ENCODE assay signal across 1 cellular context in genomic region chr5:95130951-95131350, GRCh38.
TF ChIP-seq lines count a peak whose summit lies in the region.

No MANE protein-coding gene starts in this region.

TF ChIP-seq in SK-N-SH treated with all-trans-retinoic acid at 6 μM for 48 hours, 23 proteins besides CTCF, POLR2A, EP300 and RAD21 (continued from another document):
- no peak for TF ChIP-seq CSRNP3 (CRISPR knock-in tag; IDR thresholded peaks at IDR 0.05)
- TF ChIP-seq RARB (CRISPR knock-in tag; IDR thresholded peaks at IDR 0.05): no peak
- TF ChIP-seq CSDC2 (CRISPR knock-in tag; IDR thresholded peaks at IDR 0.05): no peak
- no peak for TF ChIP-seq TSHZ2 (CRISPR knock-in tag; IDR thresholded peaks at IDR 0.05)
- TF ChIP-seq ZNF8 (CRISPR knock-in tag; IDR thresholded peaks at IDR 0.05): no peak
- no peak for TF ChIP-seq ARNTL (CRISPR knock-in tag; IDR thresholded peaks at IDR 0.05; ENCODE audit: borderline replicate concordance, low read depth)
- TF ChIP-seq PPARA (CRISPR knock-in tag; IDR thresholded peaks at IDR 0.05; ENCODE audit: borderline replicate concordance): no peak
- no peak for TF ChIP-seq ZFP30 (CRISPR knock-in tag; IDR thresholded peaks at IDR 0.05)
TF ChIP-seq in SK-N-SH treated with all-trans-retinoic acid at 6 μM for 48 hours: peak in this region for 0.
